Comparison of ENCODE assay signal across 28 cellular contexts in genomic region chr1:243452092-243452491, GRCh38.
A peak's percentile ranks its signal among the peaks of the same experiment; 100 is the strongest.
DNase-seq lines count a peak whose midpoint lies in the region; TF ChIP-seq lines count a peak whose summit lies in the region.
"Had no signal": no experiment of that assay in that cellular context is flagged by ENCODE, and none has a peak within 500 bp of the region (broad histone marks: within the 10 kb centered on the region; RNA-seq: fewer than 3 reads in every experiment).

No MANE protein-coding gene starts in this region.

- no peaks in the 10 kb centered on the region for H3K27me3 ChIP-seq in MG63
- H3K27me3 ChIP-seq: pancreas, tibial artery had no signal

- DNase-seq in AML-193 (lab: John Stamatoyannopoulos, UW): peak; percentile 86 to 91
- peak; percentile 91 to 93 for DNase-seq in Kasumi-1 (lab: John Stamatoyannopoulos, UW)
- DNase-seq in SIG-M5 treated with dmso at 0.1 percent for 504 hours (lab: John Stamatoyannopoulos, UW; ENCODE audit: unreplicated experiment): peak; percentile 91
- peak; percentile 61 for DNase-seq in medulla oblongata (ENCODE audit: extremely low spot score)
- DNase-seq in activated naive CD4-positive, alpha-beta T cell treated with anti-CD3 and anti-CD28 coated beads, Interleukin-2, amount 10 ng/mL, durations not matched to agents 7 days and 5 days: no peak
- no peak for DNase-seq in MG63
- no peak for DNase-seq in HFFc6
- DNase-seq in NCI-H2196 treated with DMSO at 0.1 percent for 48 hours (lab: John Stamatoyannopoulos, UW; ENCODE audit: unreplicated experiment): no peak
- DNase-seq: 8988T; activated CD4-positive, alpha-beta T cell treated with anti-CD3 and anti-CD28 coated beads, Interleukin-2, amount 50 U/mL, for 4 hours; activated CD4-positive, CD25-positive, alpha-beta regulatory T cell; activated naive CD4-positive, alpha-beta T cell treated with anti-CD3 and anti-CD28 coated beads, Interleukin-2, amount 50 U/mL, for 16 hours; amniotic stem cell; DMS153; effector CD8-positive, alpha-beta T cell; IMR-90; midbrain; NCI-H146; NCI-H524; NK-92 treated with Interleukin-12 subunit alpha and Interleukin-12 subunit beta, amount 100 ng/mL, for 24 hours; pancreas; retina; SK-N-SH; T1000; tibial artery had no signal

- no peak for TF ChIP-seq CTCF in HFFc6 (IDR thresholded peaks at IDR 0.05)

- H3K27ac Mint-ChIP-seq in activated naive CD4-positive, alpha-beta T cell treated with anti-CD3 and anti-CD28 coated beads, Interleukin-2, amount 10 ng/mL, durations not matched to agents 7 days and 5 days: no peak overlapping the region
- no peak overlapping the region for H3K27ac Mint-ChIP-seq in HFFc6
- H3K27ac Mint-ChIP-seq: activated T-helper 1 cell treated with anti-CD3 and anti-CD28 coated beads, Interleukin-12 subunit alpha, Interleukin-12 subunit beta, Interleukin-2, Interleukin-4 antibody, amounts not matched to agents 30 ng/mL and 10 ng/mL and 1 ng/mL, durations not matched to agents 14 hours and 24 hours and 36 hours; nephron had no signal

- H3K9me3 Mint-ChIP-seq in activated naive CD4-positive, alpha-beta T cell treated with anti-CD3 and anti-CD28 coated beads, Interleukin-2, amount 10 ng/mL, durations not matched to agents 7 days and 5 days: no peaks in the 10 kb centered on the region
- no peaks in the 10 kb centered on the region for H3K9me3 Mint-ChIP-seq in HFFc6
- H3K9me3 Mint-ChIP-seq: activated T-helper 1 cell treated with anti-CD3 and anti-CD28 coated beads, Interleukin-12 subunit alpha, Interleukin-12 subunit beta, Interleukin-2, Interleukin-4 antibody, amounts not matched to agents 30 ng/mL and 10 ng/mL and 1 ng/mL, durations not matched to agents 14 hours and 24 hours and 36 hours; nephron had no signal

- no peak overlapping the region for H3K4me3 Mint-ChIP-seq in activated naive CD4-positive, alpha-beta T cell treated with anti-CD3 and anti-CD28 coated beads, Interleukin-2, amount 10 ng/mL, durations not matched to agents 7 days and 5 days
- no peak overlapping the region for H3K4me3 Mint-ChIP-seq in HFFc6
- H3K4me3 Mint-ChIP-seq: activated T-helper 1 cell treated with anti-CD3 and anti-CD28 coated beads, Interleukin-12 subunit alpha, Interleukin-12 subunit beta, Interleukin-2, Interleukin-4 antibody, amounts not matched to agents 30 ng/mL and 10 ng/mL and 1 ng/mL, durations not matched to agents 14 hours and 24 hours and 36 hours; nephron had no signal

- H3K4me3 ChIP-seq in MG63: no peak overlapping the region
- H3K4me3 ChIP-seq: pancreas, skin epidermis, tibial artery had no signal

- no peaks in the 10 kb centered on the region for H3K36me3 Mint-ChIP-seq in activated naive CD4-positive, alpha-beta T cell treated with anti-CD3 and anti-CD28 coated beads, Interleukin-2, amount 10 ng/mL, durations not matched to agents 7 days and 5 days
- peaks cover 5% of the 10 kb centered on the region for H3K36me3 Mint-ChIP-seq in HFFc6 (ENCODE audit: low read depth)

- CTCF ChIA-PET in activated naive CD4-positive, alpha-beta T cell treated with anti-CD3 and anti-CD28 coated beads, Interleukin-2, amount 10 ng/mL, durations not matched to agents 7 days and 5 days (lab: Charles Lee): no interaction called here

- H3K27me3 Mint-ChIP-seq in activated naive CD4-positive, alpha-beta T cell treated with anti-CD3 and anti-CD28 coated beads, Interleukin-2, amount 10 ng/mL, durations not matched to agents 7 days and 5 days: no peaks in the 10 kb centered on the region
- no peaks in the 10 kb centered on the region for H3K27me3 Mint-ChIP-seq in HFFc6 (ENCODE audit: insufficient read depth)

- no peaks in the 10 kb centered on the region for H3K9me3 ChIP-seq in MG63
- H3K9me3 ChIP-seq: pancreas, SK-N-SH, tibial artery had no signal

- H3K36me3 ChIP-seq in MG63: no peaks in the 10 kb centered on the region
- H3K36me3 ChIP-seq: pancreas had no signal

- peaks cover 14% of the 10 kb centered on the region for H3K4me1 Mint-ChIP-seq in activated naive CD4-positive, alpha-beta T cell treated with anti-CD3 and anti-CD28 coated beads, Interleukin-2, amount 10 ng/mL, durations not matched to agents 7 days and 5 days
- no peaks in the 10 kb centered on the region for H3K4me1 Mint-ChIP-seq in HFFc6 (ENCODE audit: low read depth)
- H3K4me1 Mint-ChIP-seq: nephron had no signal

Comparison
In these comparisons a context has a peak if more than half of its experiments do, and no peak if none do; other contexts are left out.
1. DNase-seq: peak in AML-193 (2 of 2), Kasumi-1 (2 of 2), SIG-M5 treated with dmso at 0.1 percent for 504 hours (single experiment) and medulla oblongata (single experiment); none in activated naive CD4-positive, alpha-beta T cell treated with anti-CD3 and anti-CD28 coated beads, Interleukin-2, amount 10 ng/mL, durations not matched to agents 7 days and 5 days (single experiment), MG63 (single experiment), HFFc6 (single experiment) and NCI-H2196 treated with DMSO at 0.1 percent for 48 hours (single experiment).